24 cellular contexts compared by ENCODE assay signal in the genomic region with DNA sequence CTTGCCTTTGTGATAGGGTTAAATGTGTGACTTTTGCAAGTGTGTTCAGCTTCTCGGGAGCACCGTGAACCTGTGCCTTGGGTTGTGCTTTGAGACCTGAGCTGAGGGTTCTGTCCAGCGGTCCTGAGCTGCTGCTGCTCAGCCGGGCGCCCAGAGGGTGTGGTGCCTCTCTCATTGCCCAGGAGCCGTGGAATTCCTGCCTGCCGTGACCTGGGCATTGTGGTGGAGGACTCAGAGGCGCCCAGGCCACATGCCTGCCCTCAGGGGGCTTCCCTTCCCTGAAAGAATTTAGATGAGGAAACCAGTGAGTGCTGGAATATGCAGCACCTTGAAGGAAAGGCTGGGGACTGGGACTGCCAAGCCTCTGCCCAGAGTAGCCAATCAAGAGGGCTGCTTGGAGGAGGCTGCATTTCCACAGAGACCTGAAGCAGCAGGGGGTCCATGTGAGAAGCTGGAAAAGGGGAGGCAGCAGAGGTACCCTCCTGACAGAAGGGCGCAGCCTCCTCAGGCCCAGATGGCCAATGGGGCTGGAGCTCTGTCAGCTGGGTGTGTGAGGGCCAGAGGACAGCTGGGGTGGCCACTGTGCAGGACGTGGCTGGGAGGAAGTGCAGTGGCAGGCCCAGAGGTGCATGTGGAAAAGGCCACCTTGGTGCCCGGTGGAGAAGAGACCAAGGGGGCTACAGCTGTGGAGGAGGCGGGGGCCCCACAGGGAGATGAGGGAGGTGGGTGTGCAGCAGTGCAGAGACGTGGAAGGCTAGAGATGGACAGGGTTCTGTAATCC.
A peak's percentile ranks its signal among the peaks of the same experiment; 100 is the strongest.
DNase-seq lines count a peak whose midpoint lies in the region; ATAC-seq and TF ChIP-seq lines count a peak whose summit lies in the region.
"Had no signal": no experiment of that assay in that cellular context is flagged by ENCODE, and none has a peak within 500 bp of the region (broad histone marks: within the 10 kb centered on the region; RNA-seq: fewer than 3 reads in every experiment).

No MANE protein-coding gene starts in this region.

- peaks cover 7% of the 10 kb centered on the region; the same call in 1 of the 2 replicates for H3K9me1 ChIP-seq in IMR-90 (ENCODE audit: insufficient read depth, low read length)

- H3K79me1 ChIP-seq in IMR-90 (ENCODE audit: low read depth in 1 of 2, low read length in 2 of 2), result peaks cover 23 to 29% of the 10 kb centered on the region in 2 experiments; a peak in 3 of 4 replicates

- no peak overlapping the region for H4K5ac ChIP-seq in IMR-90 (ENCODE audit: low read depth, low read length)

- no peak overlapping the region for H3K23ac ChIP-seq in IMR-90 (ENCODE audit: low read depth, low read length)

- H3K4me3 ChIP-seq in IMR-90 (ENCODE audit: insufficient read depth, low read depth, low read length), result no peak overlapping the region
- H3K4me3 ChIP-seq in gastroesophageal sphincter, result no peak overlapping the region
- no peak overlapping the region for H3K4me3 ChIP-seq in sigmoid colon
- H3K4me3 ChIP-seq: lung, pancreas, tibial nerve had no signal

- TF ChIP-seq EP300 in gastroesophageal sphincter (IDR thresholded peaks at IDR 0.05) (no peak), sigmoid colon (IDR thresholded peaks at IDR 0.05) (no peak)

- no peaks in the 10 kb centered on the region for H3K27me3 Mint-ChIP-seq in activated CD4-positive, alpha-beta T cell treated with anti-CD3 and anti-CD28 coated beads for 36 hours
- H3K27me3 Mint-ChIP-seq: activated naive CD8-positive, alpha-beta T cell; activated T-cell treated with anti-CD3 and anti-CD28 coated beads, Interleukin-2, amount 50 U/mL, for 24 hours had no signal

- POLR2A ChIA-PET in activated CD4-positive, alpha-beta T cell treated with anti-CD3 and anti-CD28 coated beads for 36 hours (lab: Charles Lee), result no interaction called here
- POLR2A ChIA-PET in IMR-90 (lab: Charles Lee; ENCODE audit: unreplicated experiment), result no interaction called here

- H2AFZ ChIP-seq in IMR-90 (replicated peaks; ENCODE audit: low read length, poor library complexity), result no peak overlapping the region

- peaks cover 3% of the 10 kb centered on the region for H3K36me3 Mint-ChIP-seq in activated CD4-positive, alpha-beta T cell treated with anti-CD3 and anti-CD28 coated beads for 36 hours (ENCODE audit: low read depth)

- no peak for TF ChIP-seq CTCF in IMR-90 (conservative IDR thresholded peaks at IDR 0.05; ENCODE audit: low read depth, low read length)
- no peak for TF ChIP-seq CTCF in gastroesophageal sphincter (IDR thresholded peaks at IDR 0.05)
- TF ChIP-seq CTCF in sigmoid colon (IDR thresholded peaks at IDR 0.05), result no peak

- ATAC-seq in activated CD4-positive, alpha-beta T cell treated with anti-CD3 and anti-CD28 coated beads for 36 hours, result no peak
- ATAC-seq in IMR-90 (ENCODE audit: low read depth) (no peak), gastroesophageal sphincter (peak; percentile 10)
- ATAC-seq: pancreas had no signal

- H4K8ac ChIP-seq in IMR-90 (ENCODE audit: low read depth in 2 of 2, low read length in 2 of 2), result no peak overlapping the region

- no peaks in the 10 kb centered on the region for H3K27me3 ChIP-seq in IMR-90 (ENCODE audit: control insufficient read depth, insufficient read depth, low read length)
- H3K27me3 ChIP-seq in gastroesophageal sphincter, result no peaks in the 10 kb centered on the region
- no peaks in the 10 kb centered on the region for H3K27me3 ChIP-seq in sigmoid colon
- H3K27me3 ChIP-seq: brain microvascular endothelial cell, pancreas, tibial nerve had no signal

- H3K27ac ChIP-seq in IMR-90 (ENCODE audit: insufficient read depth, low read length), result no peak overlapping the region
- H3K27ac ChIP-seq in gastroesophageal sphincter, result no peak overlapping the region
- H3K27ac ChIP-seq in sigmoid colon, result no peak overlapping the region
- H3K27ac ChIP-seq: 22Rv1, brain microvascular endothelial cell, pancreas, tibial nerve had no signal

- H3K4me3 Mint-ChIP-seq in activated CD4-positive, alpha-beta T cell treated with anti-CD3 and anti-CD28 coated beads for 36 hours, result no peak overlapping the region
- H3K4me3 Mint-ChIP-seq: activated naive CD8-positive, alpha-beta T cell; activated T-cell treated with anti-CD3 and anti-CD28 coated beads, Interleukin-2, amount 50 U/mL, for 24 hours had no signal

- H3K4me1 Mint-ChIP-seq in activated CD4-positive, alpha-beta T cell treated with anti-CD3 and anti-CD28 coated beads for 36 hours, result peaks cover 5% of the 10 kb centered on the region

- WGBS in IMR-90 (ENCODE audit: extremely low coverage in 2 of 2, insufficient read length in 1 of 2), 2 experiments, result 90% methylated on average over 8 of the region's 13 CpGs; no CpG with 5 or more reads in 1 of the 2 experiments
- WGBS in gastroesophageal sphincter (ENCODE audit: low coverage in 1 of 2), 2 donors, result 71 to 82% methylated on average over 2 to 4 of the region's 13 CpGs
- 89 to 95% methylated on average over 13 of the region's 13 CpGs for WGBS in sigmoid colon, 2 donors

- H4K20me1 ChIP-seq in IMR-90 (ENCODE audit: insufficient read depth, low read length), result no peaks in the 10 kb centered on the region

- CTCF ChIA-PET in activated CD4-positive, alpha-beta T cell treated with anti-CD3 and anti-CD28 coated beads for 36 hours (lab: Charles Lee), result no interaction called here
- CTCF ChIA-PET in IMR-90 (lab: Yijun Ruan, JAX), result no interaction called here

- no peak overlapping the region for H2BK120ac ChIP-seq in IMR-90 (ENCODE audit: low read depth, low read length)

- TF ChIP-seq POLR2A in IMR-90 (IDR thresholded peaks at IDR 0.05; ENCODE audit: low read depth, low read length), result no peak
- no peak for TF ChIP-seq POLR2A in gastroesophageal sphincter (IDR thresholded peaks at IDR 0.05)
- TF ChIP-seq POLR2A in sigmoid colon (IDR thresholded peaks at IDR 0.05), result no peak

- intact Hi-C loops in activated CD4-positive, alpha-beta T cell treated with anti-CD3 and anti-CD28 coated beads for 36 hours (cut with DNase I, micrococcal nuclease), result no loop called here
- intact Hi-C loops in IMR-90 (cut with micrococcal nuclease), result no loop called here
- intact Hi-C loops in sigmoid colon (cut with DNase I), result no loop called here

- TF ChIP-seq RAD21 in IMR-90 (IDR thresholded peaks at IDR 0.05; ENCODE audit: low read length), result no peak

- no peaks in the 10 kb centered on the region for H3K9me3 ChIP-seq in IMR-90 (ENCODE audit: control insufficient read depth, insufficient read depth, low read length)
- no peaks in the 10 kb centered on the region for H3K9me3 ChIP-seq in gastroesophageal sphincter
- no peaks in the 10 kb centered on the region for H3K9me3 ChIP-seq in sigmoid colon
- H3K9me3 ChIP-seq: pancreas, tibial nerve had no signal

- H3K9ac ChIP-seq in IMR-90 (ENCODE audit: low read depth, low read length), result no peak overlapping the region

- H3K4me2 ChIP-seq in IMR-90 (ENCODE audit: low read depth, low read length), result no peak overlapping the region

- DNase-seq in activated CD4-positive, alpha-beta T cell treated with anti-CD3 and anti-CD28 coated beads for 36 hours, result peak; percentile 2
- DNase-seq in activated CD4-positive, alpha-beta T cell treated with anti-CD3 and anti-CD28 coated beads for 1 hour, result no peak
- no peak for DNase-seq in IMR-90
- peak; percentile 27 for DNase-seq in sigmoid colon
- DNase-seq in NCI-H1436 treated with DMSO at 0.1 percent for 48 hours (lab: John Stamatoyannopoulos, UW), result no peak
- DNase-seq in foreskin melanocyte, result no peak
- DNase-seq in medulla oblongata (ENCODE audit: extremely low spot score), result no peak
- DNase-seq: activated CD4-positive, alpha-beta T cell treated with anti-CD3 and anti-CD28 coated beads, Interleukin-2, amount 50 U/mL, for 48 hours; activated T-cell treated with anti-CD3 and anti-CD28 coated beads, Interleukin-2, amount 50 U/mL, for 24 hours; AML-193; brain microvascular endothelial cell; cortex of kidney; DMS79; KBM-7; NCI-H1694 treated with DMSO at 0.1 percent for 48 hours; NCI-H748 treated with DMSO at 0.1 percent for 48 hours; SIG-M5; stimulated activated naive CD4-positive, alpha-beta T cell had no signal

- no peaks in the 10 kb centered on the region for H3K9me3 Mint-ChIP-seq in activated CD4-positive, alpha-beta T cell treated with anti-CD3 and anti-CD28 coated beads for 36 hours (ENCODE audit: low read depth)
- H3K9me3 Mint-ChIP-seq: activated T-cell treated with anti-CD3 and anti-CD28 coated beads, Interleukin-2, amount 50 U/mL, for 24 hours had no signal

- H3K36me3 ChIP-seq in IMR-90 (ENCODE audit: control insufficient read depth, insufficient read depth, low read length) (no peaks in the 10 kb centered on the region), gastroesophageal sphincter (peaks cover 0 to 12% of the 10 kb centered on the region in 2 donors), sigmoid colon (no peaks in the 10 kb centered on the region)
- H3K36me3 ChIP-seq: brain microvascular endothelial cell, pancreas had no signal

- H2BK5ac ChIP-seq in IMR-90 (ENCODE audit: low read depth, low read length, poor library complexity, severe bottlenecking), result no peak overlapping the region

- dilution Hi-C loops in IMR-90 (cut with HindIII; ENCODE audit: low sequenced_read_pairs, unreplicated experiment), result no loop called here

- in situ Hi-C loops in IMR-90 (cut with MboI; ENCODE audit: low sequenced_read_pairs), result no loop called here

- H4K91ac ChIP-seq in IMR-90 (ENCODE audit: insufficient read depth, low read depth, low read length), result no peak overlapping the region

- H3K4me1 ChIP-seq in IMR-90 (ENCODE audit: control insufficient read depth, insufficient read depth, low read length) (no peaks in the 10 kb centered on the region), gastroesophageal sphincter (peaks cover 0 to 14% (median 0%) of the 10 kb centered on the region in 3 donors), sigmoid colon (no peaks in the 10 kb centered on the region)
- H3K4me1 ChIP-seq: tibial nerve had no signal

- H2BK15ac ChIP-seq in IMR-90 (ENCODE audit: low read depth, low read length), result no peak overlapping the region

- no peak overlapping the region for H3K14ac ChIP-seq in IMR-90 (replicated peaks; ENCODE audit: low read depth, low read length)

- no peak overlapping the region for H3K56ac ChIP-seq in IMR-90 (ENCODE audit: extremely low read depth, insufficient read depth, low read length)

- H2AK9ac ChIP-seq in IMR-90 (replicated peaks; ENCODE audit: low read depth, low read length, poor library complexity), result peak overlapping the region; percentile 44

- H2BK20ac ChIP-seq in IMR-90 (ENCODE audit: low read depth, low read length), result no peak overlapping the region

- no peak overlapping the region for H3K18ac ChIP-seq in IMR-90 (ENCODE audit: low read depth, low read length)

- H3K4ac ChIP-seq in IMR-90 (ENCODE audit: low read depth, low read length), result no peak overlapping the region

- H2AK5ac ChIP-seq in IMR-90 (ENCODE audit: low read depth, low read length), result no peak overlapping the region

- no TSS peak for BruUV-seq in IMR-90 (replicated peaks; lab: Mats Ljungman, UMichigan)

- no peak overlapping the region for H3K27ac Mint-ChIP-seq in activated CD4-positive, alpha-beta T cell treated with anti-CD3 and anti-CD28 coated beads for 36 hours
- H3K27ac Mint-ChIP-seq: activated naive CD8-positive, alpha-beta T cell; activated T-cell treated with anti-CD3 and anti-CD28 coated beads, Interleukin-2, amount 50 U/mL, for 24 hours had no signal

TF ChIP-seq in IMR-90, 13 proteins besides CTCF, POLR2A, EP300 and RAD21 (continues in another document):
- TF ChIP-seq CEBPB (IDR thresholded peaks at IDR 0.05; ENCODE audit: low read depth, low read length) (no peak), BHLHE40 (IDR thresholded peaks at IDR 0.05; ENCODE audit: low read depth, low read length) (no peak), NFE2L2 (IDR thresholded peaks at IDR 0.05; ENCODE audit: low read depth, low read length) (no peak)

Comparison
In these comparisons a context has a peak if more than half of its experiments do, and no peak if none do; other contexts are left out.
1. DNase-seq: peak in activated CD4-positive, alpha-beta T cell treated with anti-CD3 and anti-CD28 coated beads for 36 hours (single experiment) and sigmoid colon (single experiment); none in activated CD4-positive, alpha-beta T cell treated with anti-CD3 and anti-CD28 coated beads for 1 hour (single experiment), IMR-90 (single experiment), NCI-H1436 treated with DMSO at 0.1 percent for 48 hours (single experiment), foreskin melanocyte (single experiment) and medulla oblongata (single experiment).